In the genomic region with DNA sequence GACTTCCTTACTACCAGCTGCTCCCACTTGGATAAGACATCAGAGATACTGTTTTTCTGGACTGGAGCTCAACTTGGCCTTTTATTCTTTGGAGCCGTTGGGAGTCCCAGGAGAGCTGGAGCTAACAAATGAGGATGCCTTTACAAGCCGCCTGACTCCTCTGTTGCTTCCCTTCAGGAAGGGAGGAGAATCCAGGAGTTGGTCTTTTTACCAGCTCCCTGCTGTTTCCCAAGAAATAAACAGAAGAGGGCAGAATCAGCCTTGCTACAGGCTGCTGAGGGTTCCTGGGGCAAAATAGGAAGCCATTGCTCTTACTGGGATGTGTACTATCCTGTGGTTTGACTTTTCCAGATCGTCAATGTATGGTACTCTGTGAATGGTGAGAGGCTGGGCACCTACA, we compare ENCODE assay signal across 11 cellular contexts. TPM values are rescaled to one million over a fixed set of nuclear protein-coding genes. Genes with fewer than 3 reads are reported as not detected.
DNase-seq lines count a peak whose midpoint lies in the region; ATAC-seq and TF ChIP-seq lines count a peak whose summit lies in the region.
"Had no signal": no experiment of that assay in that cellular context is flagged by ENCODE, and none has a peak within 500 bp of the region (broad histone marks: within the 10 kb centered on the region; RNA-seq: fewer than 3 reads in every experiment).

No MANE protein-coding gene starts in this region.

- H4K20me1 ChIP-seq in GM23338 (replicated peaks; ENCODE audit: insufficient read depth) = peaks cover 10% of the 10 kb centered on the region

- H3K27me3 ChIP-seq in GM23338 (ENCODE audit: insufficient read depth) (no peaks in the 10 kb centered on the region), RWPE2 (ENCODE audit: insufficient read depth, poor library complexity, severe bottlenecking) (no peaks in the 10 kb centered on the region), gastrocnemius medialis (no peaks in the 10 kb centered on the region)

- no peaks in the 10 kb centered on the region for H3K9me3 ChIP-seq in RWPE2 (ENCODE audit: severe bottlenecking)
- H3K9me3 ChIP-seq in gastrocnemius medialis = no peaks in the 10 kb centered on the region

- in situ Hi-C loops in gastrocnemius medialis (cut with MboI; ENCODE audit: low sequenced_read_pairs in 4 of 4) = no loop called here

- H3K79me2 ChIP-seq in GM23338 (replicated peaks; ENCODE audit: insufficient read depth) = peaks cover 30% of the 10 kb centered on the region

- H3K9me3 Mint-ChIP-seq in GM23338 (no peaks in the 10 kb centered on the region), endothelial cell (ENCODE audit: unreplicated experiment) (no peaks in the 10 kb centered on the region)

- H3K4me3 ChIP-seq in GM23338 (peak overlapping the region; percentile 93), RWPE2 (ENCODE audit: severe bottlenecking) (no peak overlapping the region), gastrocnemius medialis (peak overlapping the region in 3 of 4 donors; percentile 72 to 99 (median 95)), foreskin fibroblast (ENCODE audit: low read depth in 1 of 2, low read length in 2 of 2) (peak overlapping the region in 1 of 2 donors; percentile 95)

- DNase-seq in GM23338 (ENCODE audit: low spot score) (no peak), RWPE2 (ENCODE audit: low spot score) (no peak), endothelial cell (ENCODE audit: low spot score) (no peak), gastrocnemius medialis (no peak), AML-193 (lab: John Stamatoyannopoulos, UW) (no peak), foreskin fibroblast (no peak)
- DNase-seq: activated CD4-positive, alpha-beta T cell treated with anti-CD3 and anti-CD28 coated beads for 48 hours; NCI-H1930 had no signal

- no peak for ATAC-seq in GM23338
- ATAC-seq in RWPE2 (ENCODE audit: low read depth) = no peak
- ATAC-seq in gastrocnemius medialis = no peak
- no peak for ATAC-seq in GM18870 (IDR thresholded peaks at IDR 0.05; ENCODE audit: unreplicated experiment)
- ATAC-seq in HG02870 (IDR thresholded peaks at IDR 0.05; ENCODE audit: unreplicated experiment) = no peak

- no peak overlapping the region; the same call in 1 of the 2 replicates for H3K4me2 ChIP-seq in GM23338

- H3F3A ChIP-seq in GM23338 (replicated peaks; ENCODE audit: low read depth) = peaks cover 15% of the 10 kb centered on the region

- H3K36me3 Mint-ChIP-seq in GM23338 (ENCODE audit: low read depth) = peaks cover 53% of the 10 kb centered on the region
- peaks cover 18% of the 10 kb centered on the region for H3K36me3 Mint-ChIP-seq in endothelial cell (ENCODE audit: low read depth, unreplicated experiment)

- H3K4me1 ChIP-seq in GM23338 (ENCODE audit: insufficient read depth) = peaks cover 10% of the 10 kb centered on the region
- H3K4me1 ChIP-seq in RWPE2 (ENCODE audit: insufficient read depth, poor library complexity, severe bottlenecking) = peaks cover 3% of the 10 kb centered on the region
- H3K4me1 ChIP-seq in gastrocnemius medialis = peaks cover 23 to 28% of the 10 kb centered on the region in 2 donors

- intact Hi-C loops in gastrocnemius medialis (cut with DNase I; ENCODE audit: low total_unique reads) = loop anchor here (2.0 to 10.0 kb wide), 2 partner anchors 17 to 119 kb away; partner anchors contain the start of gene KPNA6

- H3K27ac Mint-ChIP-seq in GM23338 (no peak overlapping the region), endothelial cell (ENCODE audit: unreplicated experiment) (peak overlapping the region; percentile 99)

- H2AFZ ChIP-seq in GM23338 = no peak overlapping the region

- no peaks in the 10 kb centered on the region for H3K9me2 ChIP-seq in GM23338 (ENCODE audit: insufficient read depth)

- H3K36me3 ChIP-seq in GM23338 (ENCODE audit: insufficient read depth) (peaks cover 45% of the 10 kb centered on the region), RWPE2 (ENCODE audit: low read depth) (peaks cover 62% of the 10 kb centered on the region), gastrocnemius medialis (peaks cover 3 to 58% of the 10 kb centered on the region in 2 donors)

- H3K4me1 Mint-ChIP-seq in GM23338 (peaks cover 17% of the 10 kb centered on the region), endothelial cell (ENCODE audit: unreplicated experiment) (peaks cover 16% of the 10 kb centered on the region)

- H3K27ac ChIP-seq in GM23338 (ENCODE audit: low read depth) = peak overlapping the region; percentile 50; the same call in 1 of the 2 replicates
- H3K27ac ChIP-seq in RWPE2 (ENCODE audit: poor library complexity, severe bottlenecking) = peak overlapping the region; percentile 51
- H3K27ac ChIP-seq in gastrocnemius medialis = peak overlapping the region; percentile 87 to 97 (median 90)

- H3K4me3 Mint-ChIP-seq in GM23338 (peak overlapping the region; percentile 99), endothelial cell (ENCODE audit: unreplicated experiment) (peak overlapping the region; percentile 97)

- TF ChIP-seq POLR2A in gastrocnemius medialis (IDR thresholded peaks at IDR 0.05) = no peak

- peaks cover 5% of the 10 kb centered on the region for H3K27me3 Mint-ChIP-seq in GM23338 (ENCODE audit: insufficient read depth, low read depth, poor library complexity)
- H3K27me3 Mint-ChIP-seq in endothelial cell (ENCODE audit: unreplicated experiment) = peaks cover 4% of the 10 kb centered on the region

- TF ChIP-seq CTCF in GM23338 (conservative IDR thresholded peaks at IDR 0.05; ENCODE audit: low read depth in 2 of 2) = no peak
- TF ChIP-seq CTCF in RWPE2 (IDR thresholded peaks at IDR 0.05; ENCODE audit: poor library complexity, severe bottlenecking) = no peak
- TF ChIP-seq CTCF in endothelial cell (IDR thresholded peaks at IDR 0.05; ENCODE audit: unreplicated experiment) = no peak
- TF ChIP-seq CTCF in gastrocnemius medialis (IDR thresholded peaks at IDR 0.05 in 4 of 5, conservative IDR thresholded peaks at IDR 0.05 in 1 of 5) = no peak
- no peak for TF ChIP-seq CTCF in foreskin fibroblast (IDR thresholded peaks at IDR 0.05; ENCODE audit: low read depth, low read length)

TF ChIP-seq in GM23338, 12 proteins besides CTCF, POLR2A, EP300 and RAD21:
- TF ChIP-seq ZNF331 (CRISPR knock-in tag; IDR thresholded peaks at IDR 0.05; ENCODE audit: low read depth) (no peak), EZH2phosphoT487 (IDR thresholded peaks at IDR 0.05; ENCODE audit: unreplicated experiment) (no peak)

RNA-seq across cellular contexts. Expression of gene EIF3I, which starts 1.5 kb away (rescaled TPM):
- total RNA-seq in GM23338 (2014; rRNA removed; shearing (Covaris generic)) = 249 and 274 TPM in 2 replicates
- 224 and 228 TPM in 2 replicates for polyA plus RNA-seq in GM23338 (2016; fragmentation: Nextera tagmentation; extraction: Ambion mirVana)
- total RNA-seq in endothelial cell (ENCODE audit: unreplicated experiment) = 174 TPM
- 100 to 1,000 TPM; 211 to 294 (median 245) TPM for total RNA-seq in gastrocnemius medialis

RNA-seq across cellular contexts. Expression of gene TMEM234, which starts 1.5 kb away (rescaled TPM):
- 4.7 and 7.7 TPM in 2 replicates for total RNA-seq in GM23338 (2014; rRNA removed; shearing (Covaris generic))
- polyA plus RNA-seq in GM23338 (2016; fragmentation: Nextera tagmentation; extraction: Ambion mirVana) = 8.1 and 8.2 TPM in 2 replicates
- total RNA-seq in endothelial cell (ENCODE audit: unreplicated experiment) (23.2 TPM), gastrocnemius medialis (1 to 10 TPM; 1.6 to 4.6 (median 4.4) TPM)

RNA-seq across cellular contexts. Expression of gene DCDC2B, which starts 14.8 kb away (rescaled TPM):
- total RNA-seq in GM23338 (2014; rRNA removed; shearing (Covaris generic)) = not detected in 2 replicates
- 0.21 and 0.42 TPM in 2 replicates for polyA plus RNA-seq in GM23338 (2016; fragmentation: Nextera tagmentation; extraction: Ambion mirVana)
- total RNA-seq in endothelial cell (ENCODE audit: unreplicated experiment) (not detected), gastrocnemius medialis (not detected)
- total RNA-seq: renal cortical epithelial cell had no signal

RNA-seq across cellular contexts. Expression of gene IQCC, which starts 18.2 kb away (rescaled TPM):
- 3.5 and 3.8 TPM in 2 replicates for total RNA-seq in GM23338 (2014; rRNA removed; shearing (Covaris generic))
- polyA plus RNA-seq in GM23338 (2016; fragmentation: Nextera tagmentation; extraction: Ambion mirVana) = 1.7 and 2.5 TPM in 2 replicates
- 1.9 TPM for total RNA-seq in endothelial cell (ENCODE audit: unreplicated experiment)
- total RNA-seq in gastrocnemius medialis = under 1 TPM; 0.49 to 0.93 (median 0.83) TPM

RNA-seq across cellular contexts. Expression of gene CCDC28B, which starts 23.3 kb away (rescaled TPM):
- total RNA-seq in GM23338 (2014; rRNA removed; shearing (Covaris generic)) = 8.6 and 8.7 TPM in 2 replicates
- polyA plus RNA-seq in GM23338 (2016; fragmentation: Nextera tagmentation; extraction: Ambion mirVana) = 35.2 and 39.7 TPM in 2 replicates
- 22.9 TPM for total RNA-seq in endothelial cell (ENCODE audit: unreplicated experiment)
- 10 to 100 TPM; 16.4 to 79.0 (median 56.8) TPM for total RNA-seq in gastrocnemius medialis
